1 cellular context compared by ENCODE assay signal in the genomic region with DNA sequence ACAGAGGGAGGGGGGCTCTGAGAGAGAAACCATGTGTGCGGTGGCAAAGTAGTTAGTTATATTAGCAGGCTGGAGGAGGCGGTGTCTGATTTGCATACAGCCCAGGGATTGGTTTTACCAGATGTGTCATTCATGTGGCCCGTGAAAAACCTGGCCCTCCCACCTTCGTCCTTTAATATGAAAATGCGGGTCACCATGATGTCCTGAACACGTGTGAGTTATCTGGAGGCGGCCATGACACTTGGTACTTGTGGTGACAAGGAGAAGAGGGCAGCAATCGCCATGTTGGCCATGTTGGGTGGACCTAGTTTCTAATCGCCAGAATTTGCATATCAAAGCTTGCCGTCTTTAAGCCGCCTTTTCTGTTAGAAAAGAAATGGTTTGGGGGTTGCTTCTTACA.
A peak's percentile ranks its signal among the peaks of the same experiment; 100 is the strongest.
TF ChIP-seq lines count a peak whose summit lies in the region.

No MANE protein-coding gene starts in this region.

TF ChIP-seq in K562, 482 proteins besides CTCF, POLR2A, EP300 and RAD21 (continued from another document):
- peak in 1 of 3 experiments; percentile 72 for TF ChIP-seq YY1 (IDR thresholded peaks at IDR 0.05; ENCODE audit: borderline replicate concordance in 1 of 3, control insufficient read depth in 1 of 3, extremely low read depth in 1 of 3, insufficient read depth in 3 of 3, insufficient read length in 1 of 3, insufficient replicate concordance in 2 of 3, low read depth in 1 of 3, low read length in 2 of 3)
